18 cellular contexts compared by ENCODE assay signal in the genomic region with DNA sequence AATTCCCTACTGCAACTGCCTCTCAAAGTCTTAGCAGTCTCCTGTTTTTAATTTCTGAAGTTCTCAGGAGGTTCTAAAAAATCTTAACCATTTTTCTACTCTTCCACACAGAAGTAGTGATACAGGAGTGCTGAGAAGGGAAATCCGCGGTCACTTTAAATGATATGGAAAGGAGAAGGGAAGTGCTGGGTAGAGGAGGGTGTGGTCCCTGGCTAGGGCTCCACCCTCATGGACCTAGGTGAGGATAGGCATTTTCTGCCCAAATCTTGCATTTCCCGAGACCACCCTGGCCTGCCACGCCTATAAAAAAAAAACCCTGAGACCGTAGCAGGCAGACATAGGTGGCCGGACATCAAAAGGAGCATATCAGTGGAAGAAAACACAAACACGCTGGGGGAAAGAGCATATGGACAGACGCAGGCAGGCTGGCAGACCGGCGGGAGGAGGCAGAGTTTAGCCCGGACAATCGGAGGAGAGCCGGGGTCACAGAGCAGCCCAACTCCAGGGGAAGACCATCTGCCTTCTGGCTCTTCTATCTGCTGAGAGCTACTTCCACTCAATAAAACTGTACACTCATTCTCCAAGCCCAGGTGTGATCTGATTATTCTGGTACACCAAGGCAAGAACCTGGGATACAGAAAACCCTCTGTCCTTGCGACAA.
"Had no signal": no experiment of that assay in that cellular context is flagged by ENCODE, and none has a peak within 500 bp of the region (broad histone marks: within the 10 kb centered on the region; RNA-seq: fewer than 3 reads in every experiment).

No MANE protein-coding gene starts in this region.

- H3K4me1 Mint-ChIP-seq: naive B cell; nephron; stimulated activated naive B cell treated with anti-CD40 and anti-IgM and Interleukin-4, amounts not matched to agents 10 μg/mL and 1 μg/mL and 100 μg/mL, for 72 hours; stimulated activated naive CD8-positive, alpha-beta T cell treated with anti-CD3 and anti-CD28 coated beads, Interleukin-15, amount 100 ng/mL, for 72 hours had no signal

- DNase-seq: erythroblast; foreskin keratinocyte; kidney glomerular epithelial cell; mesendoderm; naive B cell; sigmoid colon; stimulated activated CD4-positive, alpha-beta T cell treated with anti-CD3 and anti-CD28 coated beads, Interleukin-2, amount 100 ng/mL, for 24 hours; stimulated activated CD4-positive, alpha-beta T cell treated with anti-CD3 and anti-CD28 coated beads, Interleukin-4, amount 100 ng/mL, for 4 hours; stimulated activated naive B cell treated with anti-CD40 and anti-IgM and Interleukin-4, amounts not matched to agents 10 μg/mL and 1 μg/mL and 100 μg/mL, for 72 hours; stimulated activated naive CD8-positive, alpha-beta T cell treated with anti-CD3 and anti-CD28 coated beads, Interleukin-15, amount 100 ng/mL, for 72 hours; testis; upper lobe of right lung had no signal

- H3K27me3 Mint-ChIP-seq: dendritic cell treated with granulocyte-macrophage colony-stimulating factor and Interleukin-4, amounts not matched to agents 40 ng/mL and 50 ng/mL, for 4 days; naive B cell; stimulated activated naive CD8-positive, alpha-beta T cell treated with anti-CD3 and anti-CD28 coated beads, Interleukin-15, amount 100 ng/mL, for 72 hours had no signal

- H3K4me1 ChIP-seq: foreskin keratinocyte, right atrium auricular region, sigmoid colon, testis, tibial nerve, upper lobe of right lung had no signal

- H3K36me3 Mint-ChIP-seq: naive B cell; stimulated activated naive B cell treated with anti-CD40 and anti-IgM and Interleukin-4, amounts not matched to agents 10 μg/mL and 1 μg/mL and 100 μg/mL, for 72 hours had no signal

- H3K27me3 ChIP-seq: foreskin keratinocyte, neutrophil, right atrium auricular region, sigmoid colon, testis, tibial nerve, upper lobe of right lung had no signal

- H3K27ac ChIP-seq: foreskin keratinocyte, neutrophil, right atrium auricular region, sigmoid colon, skin epidermis, testis, tibial nerve, upper lobe of right lung had no signal

- H3K4me3 ChIP-seq: right atrium auricular region, sigmoid colon, skin epidermis, testis, tibial nerve, upper lobe of right lung had no signal

- H3K27ac Mint-ChIP-seq: dendritic cell treated with granulocyte-macrophage colony-stimulating factor and Interleukin-4, amounts not matched to agents 40 ng/mL and 50 ng/mL, for 4 days; naive B cell; nephron; stimulated activated naive B cell treated with anti-CD40 and anti-IgM and Interleukin-4, amounts not matched to agents 10 μg/mL and 1 μg/mL and 100 μg/mL, for 72 hours; stimulated activated naive CD8-positive, alpha-beta T cell treated with anti-CD3 and anti-CD28 coated beads, Interleukin-15, amount 100 ng/mL, for 72 hours had no signal

- ATAC-seq: foreskin keratinocyte; stimulated activated naive B cell treated with anti-CD40 and anti-IgM and Interleukin-4, amounts not matched to agents 10 μg/mL and 1 μg/mL and 100 μg/mL, for 72 hours; stimulated activated naive CD8-positive, alpha-beta T cell treated with anti-CD3 and anti-CD28 coated beads, Interleukin-15, amount 100 ng/mL, for 72 hours; upper lobe of right lung had no signal

- H3K9me3 ChIP-seq: neutrophil, right atrium auricular region, sigmoid colon, testis, tibial nerve, upper lobe of right lung had no signal

- H3K4me3 Mint-ChIP-seq: dendritic cell treated with granulocyte-macrophage colony-stimulating factor and Interleukin-4, amounts not matched to agents 40 ng/mL and 50 ng/mL, for 4 days; naive B cell; nephron; stimulated activated naive B cell treated with anti-CD40 and anti-IgM and Interleukin-4, amounts not matched to agents 10 μg/mL and 1 μg/mL and 100 μg/mL, for 72 hours; stimulated activated naive CD8-positive, alpha-beta T cell treated with anti-CD3 and anti-CD28 coated beads, Interleukin-15, amount 100 ng/mL, for 72 hours had no signal

- H3K9me3 Mint-ChIP-seq: dendritic cell treated with granulocyte-macrophage colony-stimulating factor and Interleukin-4, amounts not matched to agents 40 ng/mL and 50 ng/mL, for 4 days; naive B cell; nephron; stimulated activated naive B cell treated with anti-CD40 and anti-IgM and Interleukin-4, amounts not matched to agents 10 μg/mL and 1 μg/mL and 100 μg/mL, for 72 hours; stimulated activated naive CD8-positive, alpha-beta T cell treated with anti-CD3 and anti-CD28 coated beads, Interleukin-15, amount 100 ng/mL, for 72 hours had no signal

- H3K36me3 ChIP-seq: neutrophil, right atrium auricular region, sigmoid colon, tibial nerve, upper lobe of right lung had no signal
